Comparison of ENCODE assay signal across 9 cellular contexts in genomic region chr22:39350803-39351688, GRCh38. TPM values are rescaled to one million over a fixed set of nuclear protein-coding genes. Genes with fewer than 3 reads are reported as not detected.
DNase-seq lines count a peak whose midpoint lies in the region; ATAC-seq, FAIRE-seq and TF ChIP-seq lines count a peak whose summit lies in the region.
"Had no signal": no experiment of that assay in that cellular context is flagged by ENCODE, and none has a peak within 500 bp of the region (broad histone marks: within the 10 kb centered on the region; RNA-seq: fewer than 3 reads in every experiment).

No MANE protein-coding gene starts in this region.

- H3K4me1 Mint-ChIP-seq in Calu3 (ENCODE audit: low read depth, unreplicated experiment): no peaks in the 10 kb centered on the region

- no peak overlapping the region for H3K9ac ChIP-seq in rectal smooth muscle tissue (ENCODE audit: low read length)

- H3K27me3 ChIP-seq in Peyer's patch: peaks cover 0 to 10% of the 10 kb centered on the region in 2 donors
- H3K27me3 ChIP-seq in rectal smooth muscle tissue (ENCODE audit: control insufficient read depth, insufficient read depth, low read length): no peaks in the 10 kb centered on the region

- CTCF ChIA-PET in Calu3 (lab: Charles Lee): no interaction called here

- H3K27ac Mint-ChIP-seq in Calu3 (ENCODE audit: unreplicated experiment): no peak overlapping the region

- H3K27me3 Mint-ChIP-seq in Calu3 (ENCODE audit: unreplicated experiment): no peaks in the 10 kb centered on the region

- peaks cover 0 to 21% (median 3%) of the 10 kb centered on the region in 4 donors for H3K4me1 ChIP-seq in Peyer's patch
- peaks cover 7% of the 10 kb centered on the region for H3K4me1 ChIP-seq in rectal smooth muscle tissue (ENCODE audit: control insufficient read depth, insufficient read depth, low read length)

- peaks cover 15% of the 10 kb centered on the region for H3K36me3 Mint-ChIP-seq in Calu3 (ENCODE audit: insufficient read depth, unreplicated experiment)

- BruUV-seq in Calu3 (replicated peaks; lab: Mats Ljungman, UMichigan): no TSS peak

- H3K36me3 ChIP-seq in Peyer's patch (no peaks in the 10 kb centered on the region), rectal smooth muscle tissue (ENCODE audit: control insufficient read depth, insufficient read depth, low read length) (no peaks in the 10 kb centered on the region)

- intact Hi-C loops in Calu3 (cut with micrococcal nuclease; ENCODE audit: unreplicated experiment): no loop called here

- no peaks in the 10 kb centered on the region for H3K9me3 ChIP-seq in Peyer's patch

- H3K4me3 ChIP-seq in Peyer's patch (peak overlapping the region; percentile 53 to 73 (median 68)), fibroblast of the aortic adventitia (ENCODE audit: low read depth, low read length) (peak overlapping the region; percentile 73), rectal smooth muscle tissue (ENCODE audit: low read length) (peak overlapping the region; percentile 68)

- no peak for ATAC-seq in GM19467 (IDR thresholded peaks at IDR 0.05; ENCODE audit: unreplicated experiment)

- no peak for FAIRE-seq in HTR-8/SVneo (lab: Jason Lieb, UNC)

- no peaks in the 10 kb centered on the region for H3K9me3 Mint-ChIP-seq in Calu3 (ENCODE audit: low read depth, unreplicated experiment)

- no peak for TF ChIP-seq CTCF in Calu3 (IDR thresholded peaks at IDR 0.05; ENCODE audit: unreplicated experiment)
- no peak for TF ChIP-seq CTCF in Peyer's patch (IDR thresholded peaks at IDR 0.05)
- no peak for TF ChIP-seq CTCF in fibroblast of the aortic adventitia (IDR thresholded peaks at IDR 0.05; ENCODE audit: insufficient read depth, low read length)

- TF ChIP-seq POLR2A in Peyer's patch (IDR thresholded peaks at IDR 0.05): no peak

- H3K27ac ChIP-seq in Peyer's patch: peak overlapping the region in 1 of 4 donors; percentile 87
- H3K27ac ChIP-seq in rectal smooth muscle tissue (ENCODE audit: low read depth, low read length): peak overlapping the region; percentile 37

- DNase-seq in Calu3 (no peak), Peyer's patch (no peak), fibroblast of the aortic adventitia (ENCODE audit: low read depth) (no peak), SK-N-DZ (ENCODE audit: low spot score) (no peak), GF-D8 (lab: John Stamatoyannopoulos, UW) (no peak), HTR-8/SVneo (ENCODE audit: insufficient read length, low spot score) (no peak)
- DNase-seq: amniotic stem cell had no signal

- peak overlapping the region; percentile 67 for H3K4me3 Mint-ChIP-seq in Calu3 (ENCODE audit: low read depth, unreplicated experiment)

RNA-seq across cellular contexts. Expression of gene SYNGR1, which starts 1.3 kb away (rescaled TPM):
- total RNA-seq in Calu3 (2022) (12.3 and 16.8 TPM in 2 replicates), Peyer's patch (10 to 100 TPM in 1 of 4 donors, 1 to 10 TPM in 2, under 1 TPM in 1; 0.35 to 22.3 (median 2.5) TPM), fibroblast of the aortic adventitia (ENCODE audit: low replicate concordance) (3.9 and 14.2 TPM in 2 replicates)
- 21.5 and 24.3 TPM in 2 replicates for polyA plus RNA-seq in SK-N-DZ (2014; cell fraction: cytosol; rRNA removed)
- polyA plus RNA-seq in SK-N-DZ (2014; cell fraction: nucleus; rRNA removed): 43.1 and 61.9 TPM in 2 replicates

RNA-seq across cellular contexts. Expression of gene RPL3, which starts 31.6 kb away (rescaled TPM):
- total RNA-seq in Calu3 (2022): 977 and 1,058 TPM in 2 replicates
- 1,000 to 10,000 TPM in 3 of 4 donors, 100 to 1,000 TPM in 1; 736 to 1,914 (median 1,266) TPM for total RNA-seq in Peyer's patch
- total RNA-seq in fibroblast of the aortic adventitia (ENCODE audit: low replicate concordance): 1,848 and 3,122 TPM in 2 replicates
- polyA plus RNA-seq in SK-N-DZ (2014; cell fraction: cytosol; rRNA removed): 2,027 and 2,185 TPM in 2 replicates
- 1,397 and 1,558 TPM in 2 replicates for polyA plus RNA-seq in SK-N-DZ (2014; cell fraction: nucleus; rRNA removed)

RNA-seq across cellular contexts. Expression of gene TAB1, which starts 48.5 kb away (rescaled TPM):
- total RNA-seq in Calu3 (2022) (31.8 and 34.6 TPM in 2 replicates), Peyer's patch (10 to 100 TPM; 15.6 to 74.3 (median 23.4) TPM), fibroblast of the aortic adventitia (ENCODE audit: low replicate concordance) (11.7 and 21.3 TPM in 2 replicates)
- polyA plus RNA-seq in SK-N-DZ (2014; cell fraction: cytosol; rRNA removed): 35.3 and 43.1 TPM in 2 replicates
- 33.8 and 36.2 TPM in 2 replicates for polyA plus RNA-seq in SK-N-DZ (2014; cell fraction: nucleus; rRNA removed)
